8 cellular contexts compared by ENCODE assay signal in the genomic region with DNA sequence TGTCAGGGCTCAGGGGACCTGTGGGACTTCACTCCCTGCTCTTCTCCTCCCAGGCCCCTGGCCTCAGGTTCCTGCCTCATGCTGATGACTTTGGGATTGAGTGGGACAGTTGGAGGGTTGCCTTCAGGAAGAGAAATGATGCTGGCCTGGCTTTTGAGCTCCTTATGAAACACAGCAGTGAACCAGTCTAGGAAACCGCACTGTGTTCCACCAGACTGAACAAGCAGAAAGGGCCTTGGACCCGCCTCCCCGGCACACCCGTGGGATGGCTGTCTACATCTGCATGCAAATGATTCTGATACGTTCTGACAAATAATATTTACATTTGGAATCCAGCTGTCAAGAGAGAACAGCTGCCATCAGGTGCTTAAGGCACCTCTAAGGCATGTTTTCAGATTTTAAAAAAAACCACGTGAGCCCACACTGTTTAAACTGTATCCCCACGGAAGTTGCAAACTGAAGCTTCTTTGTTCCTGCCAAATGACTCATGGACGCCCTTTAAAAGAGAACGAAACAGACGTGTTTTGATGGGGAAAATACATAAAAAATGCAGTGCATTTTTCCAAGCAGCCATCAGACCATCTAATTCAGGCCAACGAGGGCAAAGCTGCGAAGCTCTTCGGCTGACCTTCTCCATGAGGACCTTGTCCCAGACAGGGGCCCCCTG. TPM values are rescaled to one million over a fixed set of nuclear protein-coding genes. Genes with fewer than 3 reads are reported as not detected.
DNase-seq lines count a peak whose midpoint lies in the region; ATAC-seq and TF ChIP-seq lines count a peak whose summit lies in the region.

No MANE protein-coding gene starts in this region.

- no peak overlapping the region for H3K9ac ChIP-seq in mesendoderm (ENCODE audit: low read length)

- no CpG with 5 or more reads among the region's 13 CpGs for WGBS in mesendoderm (ENCODE audit: extremely low coverage, insufficient coverage, low lambda C conversion rate)

- no peaks in the 10 kb centered on the region for H3K79me1 ChIP-seq in mesendoderm (ENCODE audit: low read length)

- no peak overlapping the region for H3K4me2 ChIP-seq in mesendoderm (ENCODE audit: low read length)

- H3K4ac ChIP-seq in mesendoderm (ENCODE audit: low read depth, low read length) = no peak overlapping the region

- H3K9me3 ChIP-seq in right atrium auricular region = no peaks in the 10 kb centered on the region

- no peak overlapping the region for H2AK5ac ChIP-seq in mesendoderm (ENCODE audit: low read length)

- TF ChIP-seq CTCF in WI38 (IDR thresholded peaks at IDR 0.05; ENCODE audit: low read depth, low read length) (no peak), right atrium auricular region (IDR thresholded peaks at IDR 0.05) (no peak)

- H3K4me1 ChIP-seq in right atrium auricular region (peaks cover 0 to 25% of the 10 kb centered on the region in 2 donors), mesendoderm (ENCODE audit: control insufficient read depth, low read depth, low read length) (peaks cover 11% of the 10 kb centered on the region)

- H3K23ac ChIP-seq in mesendoderm (ENCODE audit: low read length) = no peak overlapping the region

- no peak overlapping the region for H2BK15ac ChIP-seq in mesendoderm (replicated peaks; ENCODE audit: low read depth)

- peak overlapping the region; percentile 15 for H3K4me3 ChIP-seq in WI38 (ENCODE audit: low read depth, low read length)
- H3K4me3 ChIP-seq in right atrium auricular region = no peak overlapping the region
- H3K4me3 ChIP-seq in skeletal muscle cell (ENCODE audit: low read depth, low read length) = no peak overlapping the region
- no peak overlapping the region for H3K4me3 ChIP-seq in mesendoderm (ENCODE audit: low read length)

- no peak overlapping the region for H4K5ac ChIP-seq in mesendoderm (ENCODE audit: low read length)

- H3K36me3 ChIP-seq in right atrium auricular region (no peaks in the 10 kb centered on the region), mesendoderm (ENCODE audit: control insufficient read depth, insufficient read depth, low read length) (no peaks in the 10 kb centered on the region)

- H2BK5ac ChIP-seq in mesendoderm (ENCODE audit: low read length) = no peak overlapping the region

- H2BK120ac ChIP-seq in mesendoderm (ENCODE audit: low read depth, low read length) = no peak overlapping the region

- ATAC-seq in HG03159 (IDR thresholded peaks at IDR 0.05; ENCODE audit: unreplicated experiment) = no peak

- H3K18ac ChIP-seq in mesendoderm (ENCODE audit: low read length) = no peak overlapping the region

- no peaks in the 10 kb centered on the region for H3K79me2 ChIP-seq in mesendoderm (ENCODE audit: control insufficient read depth, insufficient read depth, low read length)

- H3K27me3 ChIP-seq in right atrium auricular region = no peaks in the 10 kb centered on the region
- H3K27me3 ChIP-seq in mesendoderm (ENCODE audit: insufficient read depth, low read length, poor library complexity) = no peaks in the 10 kb centered on the region

- peak overlapping the region; percentile 58 to 86 for H3K27ac ChIP-seq in right atrium auricular region
- H3K27ac ChIP-seq in mesendoderm (ENCODE audit: low read depth, low read length) = no peak overlapping the region

- H4K8ac ChIP-seq in mesendoderm (ENCODE audit: low read depth, low read length) = no peak overlapping the region

- DNase-seq in DMS53 (lab: John Stamatoyannopoulos, UW) (peak; percentile 96), LoVo (ENCODE audit: low spot score) (peak; percentile 70), right atrium auricular region (ENCODE audit: low spot score) (peak; percentile 78), skeletal muscle cell (ENCODE audit: low read depth) (peak; percentile 59), mesendoderm (no peak), OCI-M2 (lab: John Stamatoyannopoulos, UW; ENCODE audit: unreplicated experiment) (no peak)

- H3K56ac ChIP-seq in mesendoderm (ENCODE audit: low read length) = no peak overlapping the region

RNA-seq across cellular contexts. Expression of a gene that starts 27.6 kb away (rescaled TPM):
- 10 to 100 TPM; 13.2 to 20.3 TPM for total RNA-seq in right atrium auricular region
- polyA plus RNA-seq in mesendoderm (2013, experiment 1 of 2) = 3.8 TPM
- polyA plus RNA-seq in mesendoderm (2013, experiment 2 of 2) = 4.6 TPM

Comparison
In these comparisons a context has a peak if more than half of its experiments do, and no peak if none do; other contexts are left out.
1. DNase-seq: peak in DMS53 (single experiment), LoVo (single experiment), right atrium auricular region (single experiment) and skeletal muscle cell (single experiment); none in mesendoderm (single experiment) and OCI-M2 (single experiment).